Comparison of ENCODE assay signal across 27 cellular contexts in the genomic region with DNA sequence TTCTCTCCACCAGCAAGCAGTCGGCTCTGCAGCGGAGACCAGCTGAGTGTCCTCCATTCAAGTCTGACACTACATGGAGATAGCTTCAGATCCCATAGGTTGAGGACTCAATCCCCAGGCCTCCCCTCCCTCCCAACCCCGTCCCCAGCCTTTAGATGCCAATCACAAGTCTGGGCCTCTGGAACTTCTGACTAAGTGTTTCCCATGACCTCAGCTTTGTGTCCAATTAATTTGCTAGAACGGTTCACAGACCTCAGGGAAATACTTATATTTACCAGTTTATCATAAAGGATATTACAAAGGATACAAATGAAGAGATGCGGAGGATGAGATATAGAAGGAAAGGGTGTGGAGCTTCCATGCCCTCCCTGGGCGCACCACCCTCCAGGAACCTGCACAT.
DNase-seq lines count a peak whose midpoint lies in the region; ATAC-seq and TF ChIP-seq lines count a peak whose summit lies in the region.
"Had no signal": no experiment of that assay in that cellular context is flagged by ENCODE, and none has a peak within 500 bp of the region (broad histone marks: within the 10 kb centered on the region; RNA-seq: fewer than 3 reads in every experiment).

No MANE protein-coding gene starts in this region.

- H3K4me3 Mint-ChIP-seq in HFFc6: no peak overlapping the region
- no peak overlapping the region for H3K4me3 Mint-ChIP-seq in CD8-positive, alpha-beta T cell
- H3K4me3 Mint-ChIP-seq: activated CD4-positive, alpha-beta memory T cell treated with anti-CD3 and anti-CD28 coated beads, Interleukin-2, amount 10 ng/mL, durations not matched to agents 7 days and 5 days; activated naive CD4-positive, alpha-beta T cell treated with anti-CD3 and anti-CD28 coated beads for 36 hours; activated T-helper 1 cell treated with anti-CD3 and anti-CD28 coated beads, Interleukin-12 subunit alpha, Interleukin-12 subunit beta, Interleukin-2, Interleukin-4 antibody, amounts not matched to agents 30 ng/mL and 10 ng/mL and 1 ng/mL, durations not matched to agents 14 hours and 24 hours and 36 hours; IgD-negative memory B cell; naive thymus-derived CD8-positive, alpha-beta T cell; type B pancreatic cell had no signal

- H3K27ac ChIP-seq in SJCRH30: peak overlapping the region; percentile 51
- H3K27ac ChIP-seq in thoracic aorta: peak overlapping the region; percentile 36 to 91
- H3K27ac ChIP-seq in CD8-positive, alpha-beta T cell (ENCODE audit: low read depth, low read length): no peak overlapping the region
- H3K27ac ChIP-seq in sigmoid colon: no peak overlapping the region
- H3K27ac ChIP-seq: BLaER1 treated with 17β-estradiol and CSF1 and Interleukin-3, amounts not matched to agents 10 nM and 100 nM; esophagus muscularis mucosa; GM23248; psoas muscle had no signal

- peaks cover 30% of the 10 kb centered on the region for H3K4me1 Mint-ChIP-seq in HFFc6 (ENCODE audit: low read depth)
- H3K4me1 Mint-ChIP-seq in CD8-positive, alpha-beta T cell (ENCODE audit: low read depth): no peaks in the 10 kb centered on the region

- intact Hi-C loops in CD8-positive, alpha-beta T cell (cut with DNase I, micrococcal nuclease): no loop called here
- intact Hi-C loops in sigmoid colon (cut with DNase I): no loop called here

- TF ChIP-seq EP300 in sigmoid colon (IDR thresholded peaks at IDR 0.05): no peak

- peaks cover 37% of the 10 kb centered on the region for H3K9me3 Mint-ChIP-seq in HFFc6
- H3K9me3 Mint-ChIP-seq in CD8-positive, alpha-beta T cell: peaks cover 14% of the 10 kb centered on the region

- H3K9me3 ChIP-seq in SJCRH30 (replicated peaks): peaks cover 7% of the 10 kb centered on the region; the same call in 1 of the 2 replicates
- H3K9me3 ChIP-seq in thoracic aorta: no peaks in the 10 kb centered on the region
- peaks cover 4% of the 10 kb centered on the region for H3K9me3 ChIP-seq in CD8-positive, alpha-beta T cell (ENCODE audit: low read length)
- H3K9me3 ChIP-seq in sigmoid colon: no peaks in the 10 kb centered on the region
- no peaks in the 10 kb centered on the region for H3K9me3 ChIP-seq in BE2C
- H3K9me3 ChIP-seq: psoas muscle had no signal

- ATAC-seq in thoracic aorta (ENCODE audit: insufficient number of reproducible peaks, low FRiP score, low read depth): no peak
- ATAC-seq in CD8-positive, alpha-beta T cell: no peak
- ATAC-seq: naive thymus-derived CD8-positive, alpha-beta T cell; SK-N-SH treated with all-trans-retinoic acid at 6 μM for 48 hours had no signal

- H3K4me3 ChIP-seq in SJCRH30 (no peak overlapping the region), thoracic aorta (no peak overlapping the region), sigmoid colon (no peak overlapping the region), BE2C (ENCODE audit: low read depth, low read length) (no peak overlapping the region)
- no peak overlapping the region for H3K4me3 ChIP-seq in CD8-positive, alpha-beta T cell (ENCODE audit: low read depth, low read length)
- H3K4me3 ChIP-seq: BLaER1 treated with 17β-estradiol and CSF1 and Interleukin-3, amounts not matched to agents 10 nM and 100 nM; esophagus muscularis mucosa; GM23248; psoas muscle had no signal

- peaks cover 29% of the 10 kb centered on the region for H3K27me3 Mint-ChIP-seq in HFFc6 (ENCODE audit: insufficient read depth)
- H3K27me3 Mint-ChIP-seq in CD8-positive, alpha-beta T cell (ENCODE audit: low read depth): peaks cover 13% of the 10 kb centered on the region
- H3K27me3 Mint-ChIP-seq: type B pancreatic cell had no signal

- no peak for DNase-seq in HFFc6
- DNase-seq in SJCRH30: no peak
- DNase-seq in glomerular visceral epithelial cell (ENCODE audit: extremely low spot score): peak; percentile 35
- DNase-seq in thoracic aorta (ENCODE audit: low spot score): no peak
- no peak for DNase-seq in CD8-positive, alpha-beta T cell
- DNase-seq in NCI-H524 treated with DMSO at 0.1 percent for 48 hours (lab: John Stamatoyannopoulos, UW): no peak
- no peak for DNase-seq in sigmoid colon
- DNase-seq in BE2C: no peak
- DNase-seq: activated CD4-positive, alpha-beta memory T cell treated with anti-CD3 and anti-CD28 coated beads, Interleukin-2, amount 10 ng/mL, durations not matched to agents 7 days and 5 days; activated CD8-positive, alpha-beta memory T cell treated with anti-CD3 and anti-CD28 coated beads, Interleukin-2, amount 50 U/mL, for 4 hours; activated naive CD4-positive, alpha-beta T cell treated with anti-CD3 and anti-CD28 coated beads for 36 hours; effector memory CD4-positive, alpha-beta T cell; GF-D8; head of caudate nucleus; naive thymus-derived CD8-positive, alpha-beta T cell; NCI-H1436 treated with DMSO at 0.1 percent for 48 hours; psoas muscle; stimulated activated CD4-positive, alpha-beta T cell treated with anti-CD3 and anti-CD28 coated beads, Interleukin-15, amount 100 ng/mL, for 24 hours; stimulated activated CD4-positive, alpha-beta T cell treated with anti-CD3 and anti-CD28 coated beads, Interleukin-4, amount 100 ng/mL, for 4 hours; T-helper 2 cell had no signal

- H3K27me3 ChIP-seq in SJCRH30 (no peaks in the 10 kb centered on the region), thoracic aorta (replicated peaks; ENCODE audit: insufficient read depth) (no peaks in the 10 kb centered on the region), sigmoid colon (no peaks in the 10 kb centered on the region), BE2C (no peaks in the 10 kb centered on the region)
- H3K27me3 ChIP-seq in CD8-positive, alpha-beta T cell (ENCODE audit: insufficient read depth, low read length): no peaks in the 10 kb centered on the region
- H3K27me3 ChIP-seq: BLaER1 treated with 17β-estradiol and CSF1 and Interleukin-3, amounts not matched to agents 10 nM and 100 nM; esophagus muscularis mucosa had no signal

- H3K36me3 Mint-ChIP-seq in HFFc6 (ENCODE audit: low read depth): peaks cover 13% of the 10 kb centered on the region
- no peaks in the 10 kb centered on the region for H3K36me3 Mint-ChIP-seq in CD8-positive, alpha-beta T cell

- no peak for TF ChIP-seq POLR2A in sigmoid colon (IDR thresholded peaks at IDR 0.05)

- CTCF ChIA-PET in CD8-positive, alpha-beta T cell (lab: Charles Lee): no interaction called here

- peak overlapping the region; percentile 22; the same call in 1 of the 2 replicates for H3K27ac Mint-ChIP-seq in HFFc6
- H3K27ac Mint-ChIP-seq in CD8-positive, alpha-beta T cell: no peak overlapping the region
- H3K27ac Mint-ChIP-seq: activated CD4-positive, alpha-beta memory T cell treated with anti-CD3 and anti-CD28 coated beads, Interleukin-2, amount 10 ng/mL, durations not matched to agents 7 days and 5 days; activated naive CD4-positive, alpha-beta T cell treated with anti-CD3 and anti-CD28 coated beads for 36 hours; activated T-helper 1 cell treated with anti-CD3 and anti-CD28 coated beads, Interleukin-12 subunit alpha, Interleukin-12 subunit beta, Interleukin-2, Interleukin-4 antibody, amounts not matched to agents 30 ng/mL and 10 ng/mL and 1 ng/mL, durations not matched to agents 14 hours and 24 hours and 36 hours; naive thymus-derived CD8-positive, alpha-beta T cell had no signal

- WGBS in sigmoid colon, 2 donors: 72 to 84% methylated on average over 6 of the region's 6 CpGs

- no peak for TF ChIP-seq CTCF in HFFc6 (IDR thresholded peaks at IDR 0.05)
- TF ChIP-seq CTCF in thoracic aorta (IDR thresholded peaks at IDR 0.05): no peak
- no peak for TF ChIP-seq CTCF in CD8-positive, alpha-beta T cell (IDR thresholded peaks at IDR 0.05)
- TF ChIP-seq CTCF in sigmoid colon (IDR thresholded peaks at IDR 0.05): no peak
- no peak for TF ChIP-seq CTCF in BE2C (IDR thresholded peaks at IDR 0.05; ENCODE audit: low read depth, low read length)

- POLR2A ChIA-PET in CD8-positive, alpha-beta T cell (lab: Charles Lee): no interaction called here

- H3K4me1 ChIP-seq in SJCRH30: peaks cover 37% of the 10 kb centered on the region
- peaks cover 9 to 46% of the 10 kb centered on the region in 2 donors for H3K4me1 ChIP-seq in thoracic aorta (ENCODE audit: control insufficient read depth in 1 of 2, low read depth in 2 of 2)
- H3K4me1 ChIP-seq in CD8-positive, alpha-beta T cell (ENCODE audit: insufficient read depth, low read length): no peaks in the 10 kb centered on the region
- H3K4me1 ChIP-seq in sigmoid colon: no peaks in the 10 kb centered on the region
- no peaks in the 10 kb centered on the region for H3K4me1 ChIP-seq in BE2C

- H3K36me3 ChIP-seq in SJCRH30 (peaks cover 6% of the 10 kb centered on the region), thoracic aorta (peaks cover 6% of the 10 kb centered on the region), sigmoid colon (peaks cover 0 to 24% (median 0%) of the 10 kb centered on the region in 4 donors), BE2C (no peaks in the 10 kb centered on the region)
- H3K36me3 ChIP-seq in CD8-positive, alpha-beta T cell (ENCODE audit: insufficient read depth, low read length): no peaks in the 10 kb centered on the region

Comparison
In these comparisons a context has a peak if more than half of its experiments do, and no peak if none do; other contexts are left out.
1. H3K27ac ChIP-seq: peak in SJCRH30 (single experiment) and thoracic aorta (2 of 2); none in CD8-positive, alpha-beta T cell (single experiment) and sigmoid colon (0 of 4).